In the genomic region with DNA sequence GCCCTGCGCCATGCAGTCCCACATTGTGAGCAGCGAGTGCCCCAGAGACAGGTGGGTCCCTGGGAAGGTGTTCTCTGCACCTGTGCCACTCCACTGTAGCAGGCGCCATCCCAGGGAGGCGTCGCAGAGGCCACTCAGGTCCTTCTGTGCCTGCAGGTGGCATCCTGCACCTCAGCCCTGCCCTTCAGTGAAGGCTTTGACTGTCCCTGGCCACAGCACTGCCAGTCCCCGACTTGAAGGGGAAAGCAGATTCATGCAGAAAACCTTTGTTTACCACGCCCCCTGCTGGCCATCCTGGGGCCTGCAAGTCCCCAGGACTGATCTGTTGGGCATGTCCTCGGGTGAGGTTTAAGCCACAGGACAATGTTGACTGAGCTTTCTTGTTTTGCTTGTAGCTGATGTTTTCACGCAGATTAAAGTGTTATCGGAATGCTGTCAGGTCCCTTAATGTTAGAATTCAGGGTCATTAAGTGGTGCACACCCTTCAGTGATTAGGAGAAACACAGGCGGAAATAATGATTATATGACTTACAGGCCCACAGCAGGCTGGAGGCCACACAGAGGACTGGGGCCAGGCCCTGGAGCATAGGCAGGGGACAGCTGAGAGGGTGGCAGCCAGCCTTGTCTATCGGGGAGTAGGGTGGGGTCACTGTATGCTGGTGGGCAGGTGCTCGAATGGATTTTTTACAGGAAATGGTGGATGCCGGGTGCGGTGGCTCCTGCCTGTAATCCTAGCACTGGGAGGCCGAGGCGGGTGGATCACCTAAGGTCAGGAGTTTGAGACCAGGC, we compare ENCODE assay signal across 8 cellular contexts. TPM values are rescaled to one million over a fixed set of nuclear protein-coding genes. Genes with fewer than 3 reads are reported as not detected.
DNase-seq lines count a peak whose midpoint lies in the region; ATAC-seq and TF ChIP-seq lines count a peak whose summit lies in the region.

No MANE protein-coding gene starts in this region.

- DNase-seq in NCI-H1417 (lab: John Stamatoyannopoulos, UW) (peak; percentile 67 to 88 (median 82)), NCI-H1417 treated with DMSO at 0.1 percent for 48 hours (lab: John Stamatoyannopoulos, UW) (no peak), NCI-H1436 (lab: John Stamatoyannopoulos, UW) (peak; percentile 72), T-helper 17 cell (peak; percentile 78 to 90 (median 80)), adipocyte (ENCODE audit: low read depth) (peak; percentile 89), heart left ventricle (peak; percentile 84 to 94 (median 88)), retina (peak; percentile 92)

- H3K27me3 Mint-ChIP-seq in T-helper 17 cell, result no peaks in the 10 kb centered on the region

- H3K27ac Mint-ChIP-seq in T-helper 17 cell, result peak overlapping the region; percentile 92

- H3K27ac ChIP-seq in heart left ventricle, result peak overlapping the region; percentile 48 to 87 (median 76)

- H3K9ac ChIP-seq in adipocyte (ENCODE audit: low read length), result no peak overlapping the region

- H3K4me1 ChIP-seq in adipocyte (ENCODE audit: control insufficient read depth, insufficient read depth, low read length) (peaks cover 13% of the 10 kb centered on the region), heart left ventricle (peaks cover 10 to 84% (median 34%) of the 10 kb centered on the region in 12 donors)

- H3K27me3 ChIP-seq in adipocyte (replicated peaks; ENCODE audit: control insufficient read depth, insufficient read depth, low read length) (no peaks in the 10 kb centered on the region), heart left ventricle (no peaks in the 10 kb centered on the region)

- ATAC-seq in T-helper 17 cell (peak; percentile 48), heart left ventricle (peak; percentile 47 to 75 (median 56)), HG02970 (IDR thresholded peaks at IDR 0.05; ENCODE audit: low FRiP score, unreplicated experiment) (no peak)

- no peak for TF ChIP-seq POLR2A in heart left ventricle (IDR thresholded peaks at IDR 0.05)

- 49 to 58% (median 51%) methylated on average over 16 to 17 of the region's 17 CpGs for WGBS in heart left ventricle, 4 donors

- intact Hi-C loops in heart left ventricle (cut with DNase I), result loop anchor here in 9 of 10 donors (1.0 to 10.0 kb wide), 5 partner anchors 33 to 372 kb away; no protein-coding TSS in a partner anchor

- H3K36me3 ChIP-seq in adipocyte (ENCODE audit: control insufficient read depth, insufficient read depth, low read length, severe bottlenecking) (peaks cover 5% of the 10 kb centered on the region), heart left ventricle (peaks cover 0 to 54% (median 17%) of the 10 kb centered on the region in 9 donors)

- H3K4me1 Mint-ChIP-seq in T-helper 17 cell, result peaks cover 51% of the 10 kb centered on the region

- H3K36me3 Mint-ChIP-seq in T-helper 17 cell (ENCODE audit: low read depth), result peaks cover 4% of the 10 kb centered on the region

- H3K4me3 Mint-ChIP-seq in T-helper 17 cell, result peak overlapping the region; percentile 49

- peak; percentile 97 to 100 (median 98) for TF ChIP-seq CTCF in heart left ventricle (IDR thresholded peaks at IDR 0.05)

- H3K4me3 ChIP-seq in adipocyte (ENCODE audit: low read length) (no peak overlapping the region), heart left ventricle (no peak overlapping the region)

- no peaks in the 10 kb centered on the region for H3K9me3 ChIP-seq in T-helper 17 cell (ENCODE audit: control insufficient read depth, low read length, poor library complexity, severe bottlenecking)
- H3K9me3 ChIP-seq in adipocyte (ENCODE audit: control insufficient read depth, low read length), result no peaks in the 10 kb centered on the region
- H3K9me3 ChIP-seq in heart left ventricle, result no peaks in the 10 kb centered on the region

RNA-seq across cellular contexts. Expression of a gene that starts 5.0 kb away (rescaled TPM):
- 10 to 100 TPM; 73.4 to 91.8 TPM for total RNA-seq in T-helper 17 cell
- total RNA-seq in heart left ventricle, result 10 to 100 TPM in 1 of 9 donors, 1 to 10 TPM in 8; 2.9 to 19.1 (median 6.0) TPM
- polyA plus RNA-seq in heart left ventricle, result 1 to 10 TPM; 6.3 to 7.7 TPM

RNA-seq across cellular contexts. Expression of a gene that starts 5.2 kb away (rescaled TPM):
- total RNA-seq in T-helper 17 cell (10 to 100 TPM; 18.4 to 18.5 TPM), heart left ventricle (10 to 100 TPM; 28.6 to 73.3 (median 37.2) TPM)
- polyA plus RNA-seq in heart left ventricle, result 10 to 100 TPM; 32.6 to 39.2 TPM

RNA-seq across cellular contexts. Expression of a gene that starts 14.2 kb away (rescaled TPM):
- total RNA-seq in T-helper 17 cell (10 to 100 TPM; 24.9 to 36.0 TPM), heart left ventricle (10 to 100 TPM; 10.2 to 27.7 (median 11.7) TPM)
- 10 to 100 TPM in 1 of 2 donors, 1 to 10 TPM in 1; 7.2 to 17.6 TPM for polyA plus RNA-seq in heart left ventricle

RNA-seq across cellular contexts. Expression of a gene that starts 42.2 kb away (rescaled TPM):
- total RNA-seq in T-helper 17 cell, result 1 to 10 TPM; 2.4 to 3.1 TPM
- total RNA-seq in heart left ventricle, result 1 to 10 TPM in 4 of 9 donors, under 1 TPM in 5; 0.42 to 2.3 (median 0.99) TPM
- 1 to 10 TPM in 1 of 2 donors, under 1 TPM in 1; 0.88 to 1.4 TPM for polyA plus RNA-seq in heart left ventricle
